8 cellular contexts compared by ENCODE assay signal in genomic region chr13:30618186-30618937, GRCh38. TPM values are rescaled to one million over a fixed set of nuclear protein-coding genes. Genes with fewer than 3 reads are reported as not detected.
DNase-seq lines count a peak whose midpoint lies in the region; ATAC-seq and TF ChIP-seq lines count a peak whose summit lies in the region.

No MANE protein-coding gene starts in this region.

- ATAC-seq in HG02642 (IDR thresholded peaks at IDR 0.05; ENCODE audit: poor library complexity, unreplicated experiment) (peak; percentile 0), HG03565 (IDR thresholded peaks at IDR 0.05; ENCODE audit: unreplicated experiment) (no peak)

- no peaks in the 10 kb centered on the region for H3K27me3 Mint-ChIP-seq in endothelial cell (ENCODE audit: unreplicated experiment)

- H3K4me3 ChIP-seq in fibroblast of villous mesenchyme (ENCODE audit: low read depth, low read length): peak overlapping the region; percentile 85
- peak overlapping the region; percentile 97 for H3K4me3 ChIP-seq in retinal pigment epithelial cell (ENCODE audit: low read length)

- TF ChIP-seq CTCF in fibroblast of villous mesenchyme (IDR thresholded peaks at IDR 0.05; ENCODE audit: insufficient read depth, low read depth, low read length) (no peak), retinal pigment epithelial cell (conservative IDR thresholded peaks at IDR 0.05; ENCODE audit: low read depth, low read length) (no peak), endothelial cell (IDR thresholded peaks at IDR 0.05; ENCODE audit: unreplicated experiment) (no peak)

- no peaks in the 10 kb centered on the region for H3K9me3 Mint-ChIP-seq in endothelial cell (ENCODE audit: unreplicated experiment)

- peak; percentile 26 for DNase-seq in NCI-H2029 (lab: John Stamatoyannopoulos, UW)
- no peak for DNase-seq in NCI-H2029 treated with DMSO at 0.1 percent for 48 hours (lab: John Stamatoyannopoulos, UW)
- peak; percentile 3 for DNase-seq in T follicular helper cell (ENCODE audit: low read depth)
- DNase-seq in fibroblast of villous mesenchyme (ENCODE audit: low read depth): no peak
- DNase-seq in retinal pigment epithelial cell (ENCODE audit: low read depth): no peak
- no peak for DNase-seq in endothelial cell (ENCODE audit: low spot score)

- H3K36me3 Mint-ChIP-seq in endothelial cell (ENCODE audit: low read depth, unreplicated experiment): no peaks in the 10 kb centered on the region

- peaks cover 7% of the 10 kb centered on the region for H3K4me1 Mint-ChIP-seq in endothelial cell (ENCODE audit: unreplicated experiment)

- no peak overlapping the region for H3K27ac Mint-ChIP-seq in endothelial cell (ENCODE audit: unreplicated experiment)

- no peak overlapping the region for H3K4me3 Mint-ChIP-seq in endothelial cell (ENCODE audit: unreplicated experiment)

RNA-seq across cellular contexts. Expression of gene USPL1, which starts 0.6 kb away (rescaled TPM):
- total RNA-seq in fibroblast of villous mesenchyme (16.4 and 21.2 TPM in 2 replicates), endothelial cell (ENCODE audit: unreplicated experiment) (21.1 TPM)

Comparison
In these comparisons a context has a peak if more than half of its experiments do, and no peak if none do; other contexts are left out.
1. DNase-seq: peak in NCI-H2029 (single experiment) and T follicular helper cell (single experiment); none in NCI-H2029 treated with DMSO at 0.1 percent for 48 hours (single experiment), fibroblast of villous mesenchyme (single experiment), retinal pigment epithelial cell (single experiment) and endothelial cell (single experiment).